Comparison of ENCODE assay signal across 1 cellular context in the genomic region with DNA sequence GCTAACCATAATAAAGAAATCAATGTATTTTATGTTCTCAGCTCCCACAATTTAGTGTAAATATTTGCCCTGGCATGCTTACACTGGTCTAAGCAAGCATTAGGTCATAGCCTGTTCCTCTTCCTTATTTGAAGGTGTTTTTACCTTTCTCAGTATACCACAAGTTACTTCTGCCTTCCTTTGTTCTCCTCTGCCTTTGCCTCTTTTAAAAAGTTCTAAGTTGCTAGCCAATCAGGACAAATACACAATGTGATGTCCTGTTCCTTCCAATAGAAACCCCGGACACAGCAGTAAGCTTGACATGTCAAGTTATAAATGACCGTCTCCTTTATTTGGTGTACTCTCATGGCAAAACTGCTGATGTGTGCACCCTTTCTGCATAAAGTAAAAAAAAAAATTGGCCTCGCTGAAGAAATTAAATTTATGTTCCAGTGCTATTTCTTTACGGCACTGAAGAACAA.
TF ChIP-seq lines count a peak whose summit lies in the region.

No MANE protein-coding gene starts in this region.

TF ChIP-seq in HepG2, 621 proteins besides CTCF, POLR2A, EP300 and RAD21 (continued from another document and continues in another):
- TF ChIP-seq, protein P1, sequence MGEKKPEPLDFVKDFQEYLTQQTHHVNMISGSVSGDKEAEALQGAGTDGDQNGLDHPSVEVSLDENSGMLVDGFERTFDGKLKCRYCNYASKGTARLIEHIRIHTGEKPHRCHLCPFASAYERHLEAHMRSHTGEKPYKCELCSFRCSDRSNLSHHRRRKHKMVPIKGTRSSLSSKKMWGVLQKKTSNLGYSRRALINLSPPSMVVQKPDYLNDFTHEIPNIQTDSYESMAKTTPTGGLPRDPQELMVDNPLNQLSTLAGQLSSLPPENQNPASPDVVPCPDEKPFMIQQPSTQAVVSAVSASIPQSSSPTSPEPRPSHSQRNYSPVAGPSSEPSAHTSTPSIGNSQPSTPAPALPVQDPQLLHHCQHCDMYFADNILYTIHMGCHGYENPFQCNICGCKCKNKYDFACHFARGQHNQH (CRISPR knock-in tag; IDR thresholded peaks at IDR 0.05) = no peak
- TF ChIP-seq TEAD3 (CRISPR knock-in tag; optimal IDR thresholded peaks at IDR 0.05; ENCODE audit: borderline replicate concordance) (peak; percentile 51), ZNF546 (CRISPR knock-in tag; conservative IDR thresholded peaks at IDR 0.05) (no peak), POLR2AphosphoS2 (IDR thresholded peaks at IDR 0.05; ENCODE audit: low read depth, low read length) (no peak), ZNF10 (CRISPR knock-in tag; IDR thresholded peaks at IDR 0.05; ENCODE audit: borderline replicate concordance, low read depth) (no peak), NONO (IDR thresholded peaks at IDR 0.05) (no peak), NONO (CRISPR knock-in tag; conservative IDR thresholded peaks at IDR 0.05) (no peak), ZNF570 (CRISPR knock-in tag; IDR thresholded peaks at IDR 0.05; ENCODE audit: borderline replicate concordance) (no peak), FOSL2 (CRISPR knock-in tag; IDR thresholded peaks at IDR 0.05) (no peak), GLI4 (CRISPR knock-in tag; IDR thresholded peaks at IDR 0.05; ENCODE audit: borderline replicate concordance) (no peak), ZNF598 (CRISPR knock-in tag; IDR thresholded peaks at IDR 0.05; ENCODE audit: borderline replicate concordance) (no peak), NFYB (CRISPR knock-in tag; IDR thresholded peaks at IDR 0.05) (peak; percentile 72), NFYC (CRISPR knock-in tag; IDR thresholded peaks at IDR 0.05) (peak; percentile 59), DNMT1 (CRISPR knock-in tag; IDR thresholded peaks at IDR 0.05) (no peak), ZNF333 (CRISPR knock-in tag; IDR thresholded peaks at IDR 0.05; ENCODE audit: borderline replicate concordance) (no peak), ARNT (IDR thresholded peaks at IDR 0.05) (no peak), JARID2 (CRISPR knock-in tag; IDR thresholded peaks at IDR 0.05; ENCODE audit: insufficient replicate concordance) (no peak), HOXA9 (CRISPR knock-in tag; IDR thresholded peaks at IDR 0.05; ENCODE audit: borderline replicate concordance) (no peak), ZNF326 (CRISPR knock-in tag; IDR thresholded peaks at IDR 0.05; ENCODE audit: borderline replicate concordance) (no peak), MAZ (IDR thresholded peaks at IDR 0.05; ENCODE audit: borderline replicate concordance, low read depth, low read length) (no peak), MAZ (CRISPR knock-in tag; IDR thresholded peaks at IDR 0.05; ENCODE audit: low read depth) (no peak), ZBTB20 (CRISPR knock-in tag; IDR thresholded peaks at IDR 0.05; ENCODE audit: borderline replicate concordance, low read depth) (no peak), NR3C1 (CRISPR knock-in tag; IDR thresholded peaks at IDR 0.05) (no peak), KLF16 (CRISPR knock-in tag; IDR thresholded peaks at IDR 0.05) (no peak), RXRB (CRISPR knock-in tag; IDR thresholded peaks at IDR 0.05; ENCODE audit: borderline replicate concordance) (no peak)
- TF ChIP-seq, protein P2, sequence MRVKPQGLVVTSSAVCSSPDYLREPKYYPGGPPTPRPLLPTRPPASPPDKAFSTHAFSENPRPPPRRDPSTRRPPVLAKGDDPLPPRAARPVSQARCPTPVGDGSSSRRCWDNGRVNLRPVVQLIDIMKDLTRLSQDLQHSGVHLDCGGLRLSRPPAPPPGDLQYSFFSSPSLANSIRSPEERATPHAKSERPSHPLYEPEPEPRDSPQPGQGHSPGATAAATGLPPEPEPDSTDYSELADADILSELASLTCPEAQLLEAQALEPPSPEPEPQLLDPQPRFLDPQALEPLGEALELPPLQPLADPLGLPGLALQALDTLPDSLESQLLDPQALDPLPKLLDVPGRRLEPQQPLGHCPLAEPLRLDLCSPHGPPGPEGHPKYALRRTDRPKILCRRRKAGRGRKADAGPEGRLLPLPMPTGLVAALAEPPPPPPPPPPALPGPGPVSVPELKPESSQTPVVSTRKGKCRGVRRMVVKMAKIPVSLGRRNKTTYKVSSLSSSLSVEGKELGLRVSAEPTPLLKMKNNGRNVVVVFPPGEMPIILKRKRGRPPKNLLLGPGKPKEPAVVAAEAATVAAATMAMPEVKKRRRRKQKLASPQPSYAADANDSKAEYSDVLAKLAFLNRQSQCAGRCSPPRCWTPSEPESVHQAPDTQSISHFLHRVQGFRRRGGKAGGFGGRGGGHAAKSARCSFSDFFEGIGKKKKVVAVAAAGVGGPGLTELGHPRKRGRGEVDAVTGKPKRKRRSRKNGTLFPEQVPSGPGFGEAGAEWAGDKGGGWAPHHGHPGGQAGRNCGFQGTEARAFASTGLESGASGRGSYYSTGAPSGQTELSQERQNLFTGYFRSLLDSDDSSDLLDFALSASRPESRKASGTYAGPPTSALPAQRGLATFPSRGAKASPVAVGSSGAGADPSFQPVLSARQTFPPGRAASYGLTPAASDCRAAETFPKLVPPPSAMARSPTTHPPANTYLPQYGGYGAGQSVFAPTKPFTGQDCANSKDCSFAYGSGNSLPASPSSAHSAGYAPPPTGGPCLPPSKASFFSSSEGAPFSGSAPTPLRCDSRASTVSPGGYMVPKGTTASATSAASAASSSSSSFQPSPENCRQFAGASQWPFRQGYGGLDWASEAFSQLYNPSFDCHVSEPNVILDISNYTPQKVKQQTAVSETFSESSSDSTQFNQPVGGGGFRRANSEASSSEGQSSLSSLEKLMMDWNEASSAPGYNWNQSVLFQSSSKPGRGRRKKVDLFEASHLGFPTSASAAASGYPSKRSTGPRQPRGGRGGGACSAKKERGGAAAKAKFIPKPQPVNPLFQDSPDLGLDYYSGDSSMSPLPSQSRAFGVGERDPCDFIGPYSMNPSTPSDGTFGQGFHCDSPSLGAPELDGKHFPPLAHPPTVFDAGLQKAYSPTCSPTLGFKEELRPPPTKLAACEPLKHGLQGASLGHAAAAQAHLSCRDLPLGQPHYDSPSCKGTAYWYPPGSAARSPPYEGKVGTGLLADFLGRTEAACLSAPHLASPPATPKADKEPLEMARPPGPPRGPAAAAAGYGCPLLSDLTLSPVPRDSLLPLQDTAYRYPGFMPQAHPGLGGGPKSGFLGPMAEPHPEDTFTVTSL (CRISPR knock-in tag; IDR thresholded peaks at IDR 0.05; ENCODE audit: borderline replicate concordance) = no peak; the same call in 1 of the 2 replicates
- TF ChIP-seq, protein P3, sequence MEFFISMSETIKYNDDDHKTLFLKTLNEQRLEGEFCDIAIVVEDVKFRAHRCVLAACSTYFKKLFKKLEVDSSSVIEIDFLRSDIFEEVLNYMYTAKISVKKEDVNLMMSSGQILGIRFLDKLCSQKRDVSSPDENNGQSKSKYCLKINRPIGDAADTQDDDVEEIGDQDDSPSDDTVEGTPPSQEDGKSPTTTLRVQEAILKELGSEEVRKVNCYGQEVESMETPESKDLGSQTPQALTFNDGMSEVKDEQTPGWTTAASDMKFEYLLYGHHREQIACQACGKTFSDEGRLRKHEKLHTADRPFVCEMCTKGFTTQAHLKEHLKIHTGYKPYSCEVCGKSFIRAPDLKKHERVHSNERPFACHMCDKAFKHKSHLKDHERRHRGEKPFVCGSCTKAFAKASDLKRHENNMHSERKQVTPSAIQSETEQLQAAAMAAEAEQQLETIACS (CRISPR knock-in tag; IDR thresholded peaks at IDR 0.05) = no peak
- TF ChIP-seq, protein P4, sequence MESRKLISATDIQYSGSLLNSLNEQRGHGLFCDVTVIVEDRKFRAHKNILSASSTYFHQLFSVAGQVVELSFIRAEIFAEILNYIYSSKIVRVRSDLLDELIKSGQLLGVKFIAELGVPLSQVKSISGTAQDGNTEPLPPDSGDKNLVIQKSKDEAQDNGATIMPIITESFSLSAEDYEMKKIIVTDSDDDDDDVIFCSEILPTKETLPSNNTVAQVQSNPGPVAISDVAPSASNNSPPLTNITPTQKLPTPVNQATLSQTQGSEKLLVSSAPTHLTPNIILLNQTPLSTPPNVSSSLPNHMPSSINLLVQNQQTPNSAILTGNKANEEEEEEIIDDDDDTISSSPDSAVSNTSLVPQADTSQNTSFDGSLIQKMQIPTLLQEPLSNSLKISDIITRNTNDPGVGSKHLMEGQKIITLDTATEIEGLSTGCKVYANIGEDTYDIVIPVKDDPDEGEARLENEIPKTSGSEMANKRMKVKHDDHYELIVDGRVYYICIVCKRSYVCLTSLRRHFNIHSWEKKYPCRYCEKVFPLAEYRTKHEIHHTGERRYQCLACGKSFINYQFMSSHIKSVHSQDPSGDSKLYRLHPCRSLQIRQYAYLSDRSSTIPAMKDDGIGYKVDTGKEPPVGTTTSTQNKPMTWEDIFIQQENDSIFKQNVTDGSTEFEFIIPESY (CRISPR knock-in tag; IDR thresholded peaks at IDR 0.05) = no peak
- TF ChIP-seq, protein P5, sequence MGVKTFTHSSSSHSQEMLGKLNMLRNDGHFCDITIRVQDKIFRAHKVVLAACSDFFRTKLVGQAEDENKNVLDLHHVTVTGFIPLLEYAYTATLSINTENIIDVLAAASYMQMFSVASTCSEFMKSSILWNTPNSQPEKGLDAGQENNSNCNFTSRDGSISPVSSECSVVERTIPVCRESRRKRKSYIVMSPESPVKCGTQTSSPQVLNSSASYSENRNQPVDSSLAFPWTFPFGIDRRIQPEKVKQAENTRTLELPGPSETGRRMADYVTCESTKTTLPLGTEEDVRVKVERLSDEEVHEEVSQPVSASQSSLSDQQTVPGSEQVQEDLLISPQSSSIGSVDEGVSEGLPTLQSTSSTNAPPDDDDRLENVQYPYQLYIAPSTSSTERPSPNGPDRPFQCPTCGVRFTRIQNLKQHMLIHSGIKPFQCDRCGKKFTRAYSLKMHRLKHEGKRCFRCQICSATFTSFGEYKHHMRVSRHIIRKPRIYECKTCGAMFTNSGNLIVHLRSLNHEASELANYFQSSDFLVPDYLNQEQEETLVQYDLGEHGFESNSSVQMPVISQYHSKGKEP (CRISPR knock-in tag; IDR thresholded peaks at IDR 0.05) = no peak
- TF ChIP-seq, protein P6, sequence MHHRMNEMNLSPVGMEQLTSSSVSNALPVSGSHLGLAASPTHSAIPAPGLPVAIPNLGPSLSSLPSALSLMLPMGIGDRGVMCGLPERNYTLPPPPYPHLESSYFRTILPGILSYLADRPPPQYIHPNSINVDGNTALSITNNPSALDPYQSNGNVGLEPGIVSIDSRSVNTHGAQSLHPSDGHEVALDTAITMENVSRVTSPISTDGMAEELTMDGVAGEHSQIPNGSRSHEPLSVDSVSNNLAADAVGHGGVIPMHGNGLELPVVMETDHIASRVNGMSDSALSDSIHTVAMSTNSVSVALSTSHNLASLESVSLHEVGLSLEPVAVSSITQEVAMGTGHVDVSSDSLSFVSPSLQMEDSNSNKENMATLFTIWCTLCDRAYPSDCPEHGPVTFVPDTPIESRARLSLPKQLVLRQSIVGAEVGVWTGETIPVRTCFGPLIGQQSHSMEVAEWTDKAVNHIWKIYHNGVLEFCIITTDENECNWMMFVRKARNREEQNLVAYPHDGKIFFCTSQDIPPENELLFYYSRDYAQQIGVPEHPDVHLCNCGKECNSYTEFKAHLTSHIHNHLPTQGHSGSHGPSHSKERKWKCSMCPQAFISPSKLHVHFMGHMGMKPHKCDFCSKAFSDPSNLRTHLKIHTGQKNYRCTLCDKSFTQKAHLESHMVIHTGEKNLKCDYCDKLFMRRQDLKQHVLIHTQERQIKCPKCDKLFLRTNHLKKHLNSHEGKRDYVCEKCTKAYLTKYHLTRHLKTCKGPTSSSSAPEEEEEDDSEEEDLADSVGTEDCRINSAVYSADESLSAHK (CRISPR knock-in tag; IDR thresholded peaks at IDR 0.05; ENCODE audit: borderline replicate concordance) = no peak
- TF ChIP-seq, protein P7, sequence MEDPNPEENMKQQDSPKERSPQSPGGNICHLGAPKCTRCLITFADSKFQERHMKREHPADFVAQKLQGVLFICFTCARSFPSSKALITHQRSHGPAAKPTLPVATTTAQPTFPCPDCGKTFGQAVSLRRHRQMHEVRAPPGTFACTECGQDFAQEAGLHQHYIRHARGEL (CRISPR knock-in tag; IDR thresholded peaks at IDR 0.05) = no peak
- TF ChIP-seq, protein P8, sequence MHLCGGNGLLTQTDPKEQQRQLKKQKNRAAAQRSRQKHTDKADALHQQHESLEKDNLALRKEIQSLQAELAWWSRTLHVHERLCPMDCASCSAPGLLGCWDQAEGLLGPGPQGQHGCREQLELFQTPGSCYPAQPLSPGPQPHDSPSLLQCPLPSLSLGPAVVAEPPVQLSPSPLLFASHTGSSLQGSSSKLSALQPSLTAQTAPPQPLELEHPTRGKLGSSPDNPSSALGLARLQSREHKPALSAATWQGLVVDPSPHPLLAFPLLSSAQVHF (CRISPR knock-in tag; IDR thresholded peaks at IDR 0.05) = no peak
- TF ChIP-seq, protein P9, sequence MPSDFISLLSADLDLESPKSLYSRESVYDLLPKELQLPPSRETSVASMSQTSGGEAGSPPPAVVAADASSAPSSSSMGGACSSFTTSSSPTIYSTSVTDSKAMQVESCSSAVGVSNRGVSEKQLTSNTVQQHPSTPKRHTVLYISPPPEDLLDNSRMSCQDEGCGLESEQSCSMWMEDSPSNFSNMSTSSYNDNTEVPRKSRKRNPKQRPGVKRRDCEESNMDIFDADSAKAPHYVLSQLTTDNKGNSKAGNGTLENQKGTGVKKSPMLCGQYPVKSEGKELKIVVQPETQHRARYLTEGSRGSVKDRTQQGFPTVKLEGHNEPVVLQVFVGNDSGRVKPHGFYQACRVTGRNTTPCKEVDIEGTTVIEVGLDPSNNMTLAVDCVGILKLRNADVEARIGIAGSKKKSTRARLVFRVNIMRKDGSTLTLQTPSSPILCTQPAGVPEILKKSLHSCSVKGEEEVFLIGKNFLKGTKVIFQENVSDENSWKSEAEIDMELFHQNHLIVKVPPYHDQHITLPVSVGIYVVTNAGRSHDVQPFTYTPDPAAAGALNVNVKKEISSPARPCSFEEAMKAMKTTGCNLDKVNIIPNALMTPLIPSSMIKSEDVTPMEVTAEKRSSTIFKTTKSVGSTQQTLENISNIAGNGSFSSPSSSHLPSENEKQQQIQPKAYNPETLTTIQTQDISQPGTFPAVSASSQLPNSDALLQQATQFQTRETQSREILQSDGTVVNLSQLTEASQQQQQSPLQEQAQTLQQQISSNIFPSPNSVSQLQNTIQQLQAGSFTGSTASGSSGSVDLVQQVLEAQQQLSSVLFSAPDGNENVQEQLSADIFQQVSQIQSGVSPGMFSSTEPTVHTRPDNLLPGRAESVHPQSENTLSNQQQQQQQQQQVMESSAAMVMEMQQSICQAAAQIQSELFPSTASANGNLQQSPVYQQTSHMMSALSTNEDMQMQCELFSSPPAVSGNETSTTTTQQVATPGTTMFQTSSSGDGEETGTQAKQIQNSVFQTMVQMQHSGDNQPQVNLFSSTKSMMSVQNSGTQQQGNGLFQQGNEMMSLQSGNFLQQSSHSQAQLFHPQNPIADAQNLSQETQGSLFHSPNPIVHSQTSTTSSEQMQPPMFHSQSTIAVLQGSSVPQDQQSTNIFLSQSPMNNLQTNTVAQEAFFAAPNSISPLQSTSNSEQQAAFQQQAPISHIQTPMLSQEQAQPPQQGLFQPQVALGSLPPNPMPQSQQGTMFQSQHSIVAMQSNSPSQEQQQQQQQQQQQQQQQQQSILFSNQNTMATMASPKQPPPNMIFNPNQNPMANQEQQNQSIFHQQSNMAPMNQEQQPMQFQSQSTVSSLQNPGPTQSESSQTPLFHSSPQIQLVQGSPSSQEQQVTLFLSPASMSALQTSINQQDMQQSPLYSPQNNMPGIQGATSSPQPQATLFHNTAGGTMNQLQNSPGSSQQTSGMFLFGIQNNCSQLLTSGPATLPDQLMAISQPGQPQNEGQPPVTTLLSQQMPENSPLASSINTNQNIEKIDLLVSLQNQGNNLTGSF (CRISPR knock-in tag; IDR thresholded peaks at IDR 0.05) = no peak
